Comparison of ENCODE assay signal across 8 cellular contexts in the genomic region with DNA sequence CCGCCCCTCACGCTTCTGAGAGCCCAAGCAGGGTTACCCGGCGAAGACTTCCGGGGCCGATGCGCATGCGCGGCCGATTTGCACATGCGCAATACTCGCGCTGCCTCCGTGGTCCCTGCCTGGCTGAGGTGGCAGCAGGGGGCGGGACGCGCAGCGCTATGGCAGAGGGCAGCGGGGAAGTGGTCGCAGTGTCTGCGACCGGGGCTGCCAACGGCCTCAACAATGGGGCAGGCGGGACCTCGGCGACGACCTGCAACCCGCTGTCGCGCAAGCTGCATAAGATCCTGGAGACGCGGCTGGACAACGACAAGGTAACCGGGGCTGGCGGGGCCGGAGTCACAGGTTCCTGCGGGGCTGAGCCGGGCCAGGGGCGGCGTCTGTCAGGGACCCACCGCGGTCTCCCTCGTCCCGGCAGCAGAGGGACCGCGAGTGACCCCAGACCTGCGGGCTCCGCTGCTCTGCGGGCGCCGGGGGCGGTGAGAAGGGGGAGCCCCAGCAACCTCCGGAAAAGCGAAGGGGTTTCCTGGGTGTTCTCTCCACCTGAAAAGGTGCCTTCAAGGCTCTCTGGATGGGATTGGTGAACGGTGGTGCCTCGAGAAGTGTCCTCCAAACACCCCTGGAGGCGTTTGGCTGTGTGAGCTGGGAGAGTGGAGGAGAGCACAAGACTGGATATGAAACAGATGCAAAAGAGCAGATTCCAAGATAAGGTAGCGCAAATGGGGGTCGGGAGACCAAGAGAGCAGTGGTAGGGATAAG. TPM values are rescaled to one million over a fixed set of nuclear protein-coding genes. Genes with fewer than 3 reads are reported as not detected.
A peak's percentile ranks its signal among the peaks of the same experiment; 100 is the strongest.
DNase-seq lines count a peak whose midpoint lies in the region; TF ChIP-seq lines count a peak whose summit lies in the region.

TSS of gene COG6 (plus strand) at position 94 of the 756 bp plus-strand sequence. CDS start at position 159, 65 bp downstream.

- TF ChIP-seq CTCF in H9 (conservative IDR thresholded peaks at IDR 0.05): peak; percentile 9; the same call in 1 of the 3 replicates

- peak within 1 kb of the TSS in 2 of 3 experiments; percentile 86 to 89; a peak in 3 of 7 replicates for H3K27ac Mint-ChIP-seq in H9

- H4K8ac ChIP-seq in H9 (replicated peaks; ENCODE audit: insufficient read length, low read depth, low read length): no peak within 1 kb of the TSS

- H2BK5ac ChIP-seq in H9 (ENCODE audit: insufficient read length, low read length): no peak within 1 kb of the TSS

- peaks cover 5% of the 10 kb centered on the region for H3K23me2 ChIP-seq in H9 (ENCODE audit: insufficient read length, low read depth, low read length, poor library complexity, severe bottlenecking)

- no peak within 1 kb of the TSS for H2BK120ac ChIP-seq in H9 (ENCODE audit: low read depth, low read length, poor library complexity, severe bottlenecking)

- peak within 1 kb of the TSS; percentile 85 to 100 for H3K4me3 Mint-ChIP-seq in H9

- H3K9me3 Mint-ChIP-seq in H9: no peaks in the 10 kb centered on the region; a peak in 1 of 5 replicates

- H4K91ac ChIP-seq in H9 (ENCODE audit: insufficient read length, low read depth, low read length): no peak within 1 kb of the TSS

- H3K79me1 ChIP-seq in H9 (ENCODE audit: insufficient read depth, low read depth, low read length, poor library complexity, severe bottlenecking): no peaks in the 10 kb centered on the region

- no CpG with 5 or more reads among the region's 59 CpGs for WGBS in H9 (ENCODE audit: extremely low coverage, insufficient read length, low lambda C conversion rate)

- peak within 1 kb of the TSS; percentile 57 for H3K4me3 ChIP-seq in neuron (ENCODE audit: low read length)

- no peak within 1 kb of the TSS for H2BK20ac ChIP-seq in H9 (ENCODE audit: low read depth, low read length, poor library complexity, severe bottlenecking)

- no peak within 1 kb of the TSS for H3K14ac ChIP-seq in H9 (ENCODE audit: insufficient read depth, low read length)

- H3K27me3 ChIP-seq in H9 (ENCODE audit: insufficient read depth, low read length): no peaks in the 10 kb centered on the region
- no peaks in the 10 kb centered on the region for H3K27me3 ChIP-seq in neuron (ENCODE audit: insufficient read depth, low read length)

- H3K4ac ChIP-seq in H9 (ENCODE audit: low read depth, low read length): no peak within 1 kb of the TSS

- H3K18ac ChIP-seq in H9 (ENCODE audit: insufficient read length, low read depth, low read length): no peak within 1 kb of the TSS

- no peak within 1 kb of the TSS for H3T11ph ChIP-seq in H9 (ENCODE audit: low read length)

- no peak within 1 kb of the TSS for H4K5ac ChIP-seq in H9 (ENCODE audit: insufficient read length, low read depth, low read length)

- H3K4me2 ChIP-seq in H9 (ENCODE audit: insufficient read depth, insufficient read length, low read length): peak within 1 kb of the TSS; percentile 90

- no peaks in the 10 kb centered on the region for H3K79me2 ChIP-seq in H9 (ENCODE audit: insufficient read depth, low read length)

- H2BK12ac ChIP-seq in H9 (ENCODE audit: insufficient read length, low read depth, low read length): no peak within 1 kb of the TSS

- H3K27ac ChIP-seq in H9 (ENCODE audit: insufficient read length, low read depth, low read length): no peak within 1 kb of the TSS

- peaks cover 8% of the 10 kb centered on the region for H3K27me3 Mint-ChIP-seq in H9 (ENCODE audit: low read depth)

- peaks cover 10 to 13% of the 10 kb centered on the region in 2 experiments for H3K4me1 Mint-ChIP-seq in H9

- H3K56ac ChIP-seq in H9 (ENCODE audit: insufficient read length, low read depth, low read length): no peak within 1 kb of the TSS

- H3K23ac ChIP-seq in H9 (ENCODE audit: insufficient read length, low read depth, low read length): no peak within 1 kb of the TSS

- no peak within 1 kb of the TSS for H2AK5ac ChIP-seq in H9 (ENCODE audit: insufficient read length, low read length)

- peaks cover 9% of the 10 kb centered on the region for H3K36me3 ChIP-seq in neuron (ENCODE audit: insufficient read depth, low read length)

- H3K36me3 Mint-ChIP-seq in H9 (ENCODE audit: insufficient read depth in 1 of 3, low read depth in 3 of 3): no peaks in the 10 kb centered on the region; a peak in 1 of 7 replicates

- H2BK15ac ChIP-seq in H9 (ENCODE audit: low read depth, low read length): no peak within 1 kb of the TSS

- DNase-seq in GM03348 (ENCODE audit: low spot score) (peak; percentile 95), H9 (peak; percentile 95), M059J (ENCODE audit: low read depth) (peak; percentile 80), SHP77 treated with DMSO at 0.1 percent for 48 hours (lab: John Stamatoyannopoulos, UW) (peak; percentile 80), activated gamma-delta T cell treated with Interleukin-2 at 50 U/mL for 16 hours (peak; percentile 96), foreskin melanocyte (peak; percentile 67), stromal cell of bone marrow (ENCODE audit: low read depth) (peak; percentile 53)

- H3K4me1 ChIP-seq in H9 (ENCODE audit: insufficient read depth, low read length) (no peaks in the 10 kb centered on the region), neuron (ENCODE audit: insufficient read depth, low read length) (peaks cover 9% of the 10 kb centered on the region)

- H3K9me3 ChIP-seq in H9 (ENCODE audit: control insufficient read depth, low read depth, low read length) (no peaks in the 10 kb centered on the region), neuron (ENCODE audit: low read length) (no peaks in the 10 kb centered on the region)

- H2AFZ ChIP-seq in H9 (ENCODE audit: low read length): no peak within 1 kb of the TSS
- H2AFZ ChIP-seq in neuron (ENCODE audit: low read depth, low read length): peak within 1 kb of the TSS; percentile 73

- H4K20me1 ChIP-seq in H9 (ENCODE audit: control insufficient read depth, insufficient read depth, insufficient read length): no peaks in the 10 kb centered on the region

- peak within 1 kb of the TSS; percentile 8 for H3K9ac ChIP-seq in H9 (ENCODE audit: extremely low read depth, insufficient read length, low read length)

RNA-seq across cellular contexts. Expression of gene COG6, which starts in this region (rescaled TPM):
- 17.0 and 23.7 TPM in 2 replicates for total RNA-seq in H9 (2021)
- 24.1 and 26.0 TPM in 2 replicates for total RNA-seq in M059J (2014; rRNA removed; shearing (Covaris generic))
